ENCODE assay signal across 18 cellular contexts in genomic region chr16:66289986-66290385, GRCh38.
A peak's percentile ranks its signal among the peaks of the same experiment; 100 is the strongest.
DNase-seq lines count a peak whose midpoint lies in the region; ATAC-seq, FAIRE-seq and TF ChIP-seq lines count a peak whose summit lies in the region.
"Had no signal": no experiment of that assay in that cellular context is flagged by ENCODE, and none has a peak within 500 bp of the region (broad histone marks: within the 10 kb centered on the region; RNA-seq: fewer than 3 reads in every experiment).

No MANE protein-coding gene starts in this region.

- no peak for TF ChIP-seq CTCF in coronary artery (IDR thresholded peaks at IDR 0.05)
- TF ChIP-seq CTCF in H1 (IDR thresholded peaks at IDR 0.05; ENCODE audit: control extremely low read depth in 1 of 3, insufficient read depth in 1 of 3, low read depth in 1 of 3, low read length in 3 of 3): no peak
- TF ChIP-seq CTCF in sigmoid colon (IDR thresholded peaks at IDR 0.05): no peak

- H3K4me1 ChIP-seq in H1 (replicated peaks in 1 of 4; ENCODE audit: control insufficient read depth in 3 of 4, insufficient read depth in 4 of 4, low read length in 3 of 4) (no peaks in the 10 kb centered on the region; a peak in 1 of 7 replicates), sigmoid colon (no peaks in the 10 kb centered on the region), aorta (ENCODE audit: control insufficient read depth in 1 of 2, insufficient read depth in 2 of 2, low read length in 2 of 2) (no peaks in the 10 kb centered on the region)
- H3K4me1 ChIP-seq: A549, BE2C, HAP-1 had no signal

- no peak overlapping the region for H3K9ac ChIP-seq in H1 (replicated peaks in 1 of 4; ENCODE audit: extremely low read depth in 1 of 4, low read depth in 3 of 4, low read length in 3 of 4)

- no peak overlapping the region for H3K4ac ChIP-seq in H1 (replicated peaks; ENCODE audit: insufficient read length, low read depth, low read length)

- TF ChIP-seq POLR2A in H1 (IDR thresholded peaks at IDR 0.05; ENCODE audit: control extremely low read depth in 1 of 2, low read depth in 2 of 2, low read length in 2 of 2) (no peak), sigmoid colon (IDR thresholded peaks at IDR 0.05) (no peak)

- TF ChIP-seq RAD21 in H1 (IDR thresholded peaks at IDR 0.05 in 1 of 2, conservative IDR thresholded peaks at IDR 0.05 in 1 of 2; ENCODE audit: low read depth in 2 of 2, low read length in 2 of 2): no peak

- H3K9me3 ChIP-seq in H1 (ENCODE audit: insufficient read depth in 2 of 2, low read depth in 1 of 2, low read length in 1 of 2): no peaks in the 10 kb centered on the region
- no peaks in the 10 kb centered on the region for H3K9me3 ChIP-seq in sigmoid colon
- H3K9me3 ChIP-seq in aorta (ENCODE audit: control insufficient read depth, low read length): no peaks in the 10 kb centered on the region
- H3K9me3 ChIP-seq: A549, BE2C, HAP-1 had no signal

- no peak overlapping the region for H3K56ac ChIP-seq in H1 (replicated peaks; ENCODE audit: insufficient read length, low read depth, low read length)

- POLR2A ChIA-PET in H1 (lab: Charles Lee; ENCODE audit: partially characterized antibody): no interaction called here

- H3K4me2 ChIP-seq in H1 (ENCODE audit: insufficient read depth in 1 of 2, low read depth in 2 of 2, low read length in 2 of 2): no peak overlapping the region
- H3K4me2 ChIP-seq: A549 had no signal

- intact Hi-C loops in sigmoid colon (cut with DNase I): no loop called here
- intact Hi-C loops in aorta (cut with DNase I): no loop called here
- intact Hi-C loops in Right ventricle myocardium superior (cut with DNase I): no loop called here
- intact Hi-C loops in activated CD4-positive, alpha-beta T cell treated with anti-CD3 and anti-CD28 coated beads, Interleukin-2, amount 10 ng/mL, durations not matched to agents 24 days and 14 days (cut with micrococcal nuclease): no loop called here

- no peak overlapping the region for H3K23ac ChIP-seq in H1 (ENCODE audit: insufficient read length)

- no peak overlapping the region for H2BK20ac ChIP-seq in H1 (ENCODE audit: low read length)

- H3K9me3 Mint-ChIP-seq in activated CD4-positive, alpha-beta T cell treated with anti-CD3 and anti-CD28 coated beads, Interleukin-2, amount 10 ng/mL, durations not matched to agents 24 days and 14 days: no peaks in the 10 kb centered on the region

- H2BK15ac ChIP-seq in H1 (ENCODE audit: low read length): no peak overlapping the region

- WGBS in H1 (ENCODE audit: extremely low coverage in 1 of 2, insufficient coverage in 1 of 2, insufficient read length in 1 of 2, insufficient replicate concordance in 2 of 2, low coverage in 1 of 2, low lambda C conversion rate in 2 of 2, missing lambda C conversion rate in 1 of 2), 2 experiments: 80% methylated on average over 6 of the region's 6 CpGs; no CpG with 5 or more reads in 1 of the 2 experiments
- WGBS in sigmoid colon, 2 donors: 80 to 81% methylated on average over 6 of the region's 6 CpGs
- 82 to 90% methylated on average over 6 of the region's 6 CpGs for WGBS in aorta, 2 donors

- H3K27me3 Mint-ChIP-seq in activated CD4-positive, alpha-beta T cell treated with anti-CD3 and anti-CD28 coated beads, Interleukin-2, amount 10 ng/mL, durations not matched to agents 24 days and 14 days: peaks cover 8% of the 10 kb centered on the region

- no peak overlapping the region for H3K14ac ChIP-seq in H1 (ENCODE audit: insufficient read length)

- no peak overlapping the region for H3K18ac ChIP-seq in H1 (ENCODE audit: extremely low read depth, low read length)

- no peak overlapping the region for H2BK12ac ChIP-seq in H1 (ENCODE audit: low read depth, low read length)

- H3K4me1 Mint-ChIP-seq in activated CD4-positive, alpha-beta T cell treated with anti-CD3 and anti-CD28 coated beads, Interleukin-2, amount 10 ng/mL, durations not matched to agents 24 days and 14 days: no peaks in the 10 kb centered on the region
- H3K4me1 Mint-ChIP-seq: CD4-positive, alpha-beta memory T cell had no signal

- H3K79me1 ChIP-seq in H1 (ENCODE audit: low read depth, low read length): no peaks in the 10 kb centered on the region

- no peak overlapping the region for H2AK5ac ChIP-seq in H1 (ENCODE audit: low read depth, low read length)

- H3K4me3 ChIP-seq in coronary artery (no peak overlapping the region), H1 (ENCODE audit: extremely low read depth in 1 of 4, insufficient read depth in 2 of 4, low read depth in 3 of 4, low read length in 4 of 4) (no peak overlapping the region), sigmoid colon (no peak overlapping the region), aorta (ENCODE audit: low read length in 2 of 2) (no peak overlapping the region)
- H3K4me3 ChIP-seq: A549, HAP-1 had no signal

- H3K23me2 ChIP-seq in H1 (ENCODE audit: low read depth, low read length): no peaks in the 10 kb centered on the region

- DNase-seq in coronary artery (ENCODE audit: low spot score) (peak; percentile 55), H1 (ENCODE audit: low read depth in 1 of 2, low spot score in 2 of 2) (no peak), mesenteric fat pad (ENCODE audit: low spot score) (peak; percentile 75), sigmoid colon (peak; percentile 24), aorta (no peak), Right ventricle myocardium superior (no peak)
- DNase-seq in activated CD4-positive, alpha-beta T cell treated with anti-CD3 and anti-CD28 coated beads, Interleukin-2, amount 10 ng/mL, durations not matched to agents 24 days and 14 days: no peak
- DNase-seq: BE2C; CD4-positive, alpha-beta memory T cell; DMS79 treated with DMSO at 0.1 percent for 48 hours; EL; GOT3 had no signal

- no peaks in the 10 kb centered on the region for H3K36me3 Mint-ChIP-seq in activated CD4-positive, alpha-beta T cell treated with anti-CD3 and anti-CD28 coated beads, Interleukin-2, amount 10 ng/mL, durations not matched to agents 24 days and 14 days (ENCODE audit: low read depth)
- H3K36me3 Mint-ChIP-seq: CD4-positive, alpha-beta memory T cell had no signal

- H4K91ac ChIP-seq in H1 (replicated peaks; ENCODE audit: insufficient read length, low read length): no peak overlapping the region

- H2BK5ac ChIP-seq in H1 (ENCODE audit: low read depth, low read length): no peak overlapping the region

- TF ChIP-seq EP300 in H1 (IDR thresholded peaks at IDR 0.05; ENCODE audit: borderline replicate concordance in 1 of 2, low read depth in 2 of 2, low read length in 2 of 2) (no peak), sigmoid colon (IDR thresholded peaks at IDR 0.05) (no peak)

- H3K27me3 ChIP-seq in H1 (replicated peaks in 1 of 4; ENCODE audit: control insufficient read depth in 3 of 4, extremely low read depth in 1 of 4, insufficient read depth in 3 of 4, low read length in 3 of 4) (no peaks in the 10 kb centered on the region; a peak in 1 of 7 replicates), sigmoid colon (no peaks in the 10 kb centered on the region), aorta (ENCODE audit: control insufficient read depth in 1 of 2, insufficient read depth in 2 of 2, low read length in 1 of 2) (no peaks in the 10 kb centered on the region)

- CTCF ChIA-PET in H1 (lab: Charles Lee; ENCODE audit: partially characterized antibody): interaction anchor here (0.8 to 1.6 kb wide), 6 partner anchors 11 to 579 kb away, joined by 3 to 4 read pairs (median 4); no protein-coding TSS in a partner anchor

- no peak overlapping the region for H2BK120ac ChIP-seq in H1 (replicated peaks; ENCODE audit: low read depth, low read length)

- H3K79me2 ChIP-seq in H1 (ENCODE audit: control insufficient read depth in 1 of 2, insufficient read depth in 2 of 2, low read length in 2 of 2): no peaks in the 10 kb centered on the region

- ATAC-seq in aorta (ENCODE audit: low FRiP score): no peak
- no peak for ATAC-seq in Right ventricle myocardium superior (ENCODE audit: poor library complexity)
- no peak for ATAC-seq in HG02610 (IDR thresholded peaks at IDR 0.05; ENCODE audit: unreplicated experiment)

- H3K27ac Mint-ChIP-seq in activated CD4-positive, alpha-beta T cell treated with anti-CD3 and anti-CD28 coated beads, Interleukin-2, amount 10 ng/mL, durations not matched to agents 24 days and 14 days: no peak overlapping the region
- H3K27ac Mint-ChIP-seq: CD4-positive, alpha-beta memory T cell had no signal

- no peak overlapping the region for H2AFZ ChIP-seq in H1 (ENCODE audit: low read length)

- H4K8ac ChIP-seq in H1 (ENCODE audit: extremely low read depth, insufficient read depth, low read length): peak overlapping the region; percentile 35

- H3K27ac ChIP-seq in coronary artery: no peak overlapping the region
- no peak overlapping the region for H3K27ac ChIP-seq in H1 (ENCODE audit: low read depth, low read length)
- H3K27ac ChIP-seq in sigmoid colon: no peak overlapping the region
- no peak overlapping the region for H3K27ac ChIP-seq in aorta (ENCODE audit: low read depth in 1 of 2, low read length in 2 of 2)
- H3K27ac ChIP-seq: A549, C4-2B had no signal

- H4K5ac ChIP-seq in H1 (ENCODE audit: insufficient read length, low read depth, low read length): no peak overlapping the region

- FAIRE-seq in H1 (lab: Jason Lieb, UNC): no peak
- FAIRE-seq: A549, G401.6, GM12891 had no signal

- no peaks in the 10 kb centered on the region for H4K20me1 ChIP-seq in H1 (replicated peaks in 1 of 2; ENCODE audit: control insufficient read depth in 1 of 2, insufficient read depth in 2 of 2, low read length in 2 of 2)

- no peak overlapping the region for H3K4me3 Mint-ChIP-seq in activated CD4-positive, alpha-beta T cell treated with anti-CD3 and anti-CD28 coated beads, Interleukin-2, amount 10 ng/mL, durations not matched to agents 24 days and 14 days
- H3K4me3 Mint-ChIP-seq: CD4-positive, alpha-beta memory T cell had no signal

- H3K36me3 ChIP-seq in H1 (ENCODE audit: control insufficient read depth in 2 of 4, insufficient read depth in 4 of 4, low read length in 3 of 4): no peaks in the 10 kb centered on the region
- H3K36me3 ChIP-seq in sigmoid colon: no peaks in the 10 kb centered on the region
- H3K36me3 ChIP-seq in aorta (ENCODE audit: control insufficient read depth in 1 of 2, insufficient read depth in 2 of 2, low read length in 1 of 2): no peaks in the 10 kb centered on the region
- H3K36me3 ChIP-seq: BE2C, HAP-1 had no signal

TF ChIP-seq in H1, 55 proteins besides CTCF, POLR2A, EP300 and RAD21 (continues in another document):
- TF ChIP-seq SAP30 (IDR thresholded peaks at IDR 0.05; ENCODE audit: insufficient read depth, insufficient replicate concordance, low read length): no peak
- no peak for TF ChIP-seq SRF (IDR thresholded peaks at IDR 0.05; ENCODE audit: low read depth, low read length)
- TF ChIP-seq SP4 (IDR thresholded peaks at IDR 0.05; ENCODE audit: low read length): no peak
- no peak for TF ChIP-seq JUN (IDR thresholded peaks at IDR 0.05; ENCODE audit: low read depth, low read length)
- TF ChIP-seq CHD2 (IDR thresholded peaks at IDR 0.05; ENCODE audit: low read length): no peak
- no peak for TF ChIP-seq FOSL1 (IDR thresholded peaks at IDR 0.05; ENCODE audit: insufficient read depth, low read depth, low read length)
- TF ChIP-seq TAF7 (optimal IDR thresholded peaks at IDR 0.05; ENCODE audit: borderline replicate concordance, low read depth, low read length): no peak
- TF ChIP-seq BCL11A (IDR thresholded peaks at IDR 0.05; ENCODE audit: low read depth in 2 of 2, low read length in 2 of 2): no peak

Comparison
In these comparisons a context has a peak if more than half of its experiments do, and no peak if none do; other contexts are left out.
1. DNase-seq: peak in coronary artery (single experiment), mesenteric fat pad (single experiment) and sigmoid colon (single experiment); none in H1 (0 of 2), aorta (0 of 2), Right ventricle myocardium superior (single experiment) and activated CD4-positive, alpha-beta T cell treated with anti-CD3 and anti-CD28 coated beads, Interleukin-2, amount 10 ng/mL, durations not matched to agents 24 days and 14 days (single experiment).